In the genomic region with DNA sequence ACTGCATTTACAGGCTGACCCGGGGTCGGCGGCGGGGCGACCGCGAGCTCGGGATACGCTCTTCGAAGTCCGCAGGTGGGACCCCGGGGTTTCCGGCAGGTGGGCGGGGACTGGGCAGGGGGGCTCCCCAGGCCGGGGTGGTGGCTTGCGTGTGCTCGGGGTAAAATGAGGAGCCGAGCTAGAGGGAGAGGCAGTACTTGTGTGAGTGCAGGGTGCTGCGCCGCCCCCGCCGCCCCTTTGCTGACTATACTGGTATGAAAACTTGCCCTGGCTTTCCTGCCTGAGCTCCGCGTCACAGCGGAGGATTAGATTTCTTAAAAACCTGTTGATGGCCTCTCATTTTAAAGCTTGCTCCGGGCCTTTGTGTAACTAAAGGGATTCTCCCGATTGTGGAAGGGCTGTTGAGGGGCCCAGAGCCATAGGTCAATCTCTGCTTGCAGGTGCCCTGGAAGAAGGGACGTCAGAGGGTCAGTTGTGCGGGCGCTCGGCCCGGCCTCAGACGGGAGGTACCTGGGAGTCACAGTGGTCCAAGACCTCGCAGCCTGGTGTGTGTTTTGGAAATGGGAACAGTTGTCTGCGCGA, we compare ENCODE assay signal across 8 cellular contexts. TPM values are rescaled to one million over a fixed set of nuclear protein-coding genes. Genes with fewer than 3 reads are reported as not detected.
A peak's percentile ranks its signal among the peaks of the same experiment; 100 is the strongest.
DNase-seq lines count a peak whose midpoint lies in the region; ATAC-seq, FAIRE-seq and TF ChIP-seq lines count a peak whose summit lies in the region.

No MANE protein-coding gene starts in this region.

- H4K20me1 ChIP-seq in keratinocyte (ENCODE audit: control insufficient read depth, extremely low read depth, insufficient read depth, low read length), result no peaks in the 10 kb centered on the region

- TF ChIP-seq CTCF in GM13976 (IDR thresholded peaks at IDR 0.05; ENCODE audit: borderline replicate concordance, control extremely low read depth, extremely low read depth, insufficient read depth, missing control alignments) (no peak), keratinocyte (optimal IDR thresholded peaks at IDR 0.05 in 1 of 3, IDR thresholded peaks at IDR 0.05 in 1 of 3, conservative IDR thresholded peaks at IDR 0.05 in 1 of 3; ENCODE audit: extremely low read depth in 1 of 3, insufficient read depth in 2 of 3, low read length in 3 of 3) (no peak)

- peaks cover 13% of the 10 kb centered on the region for H3K4me1 ChIP-seq in keratinocyte (ENCODE audit: control insufficient read depth, extremely low read depth, insufficient read depth, low read length)

- H2AFZ ChIP-seq in keratinocyte (ENCODE audit: control insufficient read depth, low read length), result peak overlapping the region; percentile 32

- peaks cover 0 to 2% of the 10 kb centered on the region in 2 experiments for H3K36me3 ChIP-seq in keratinocyte (ENCODE audit: control insufficient read depth in 2 of 2, extremely low read depth in 1 of 2, insufficient read depth in 2 of 2, low read length in 2 of 2)

- H3K4me3 ChIP-seq in keratinocyte (ENCODE audit: control insufficient read depth in 2 of 3, extremely low read depth in 1 of 3, insufficient read depth in 2 of 3, low read depth in 1 of 3, low read length in 3 of 3), result peak overlapping the region; percentile 66 to 93 (median 91)

- H3K4me2 ChIP-seq in keratinocyte (ENCODE audit: control insufficient read depth, extremely low read depth, insufficient read depth, low read depth, low read length), result peak overlapping the region; percentile 83

- peaks cover 3% of the 10 kb centered on the region for H3K9me1 ChIP-seq in keratinocyte (ENCODE audit: control insufficient read depth, extremely low read depth, insufficient read depth, low read length)

- peak overlapping the region; percentile 81 for H3K27ac ChIP-seq in keratinocyte (ENCODE audit: control insufficient read depth, insufficient read depth, low read length)

- in situ Hi-C loops in GM13976 (cut with MboI; ENCODE audit: low sequenced_read_pairs, unreplicated experiment), result no loop called here

- peak; percentile 37 for ATAC-seq in HG02610 (IDR thresholded peaks at IDR 0.05; ENCODE audit: unreplicated experiment)

- FAIRE-seq in keratinocyte (lab: Jason Lieb, UNC), result no peak

- no peaks in the 10 kb centered on the region for H3K27me3 ChIP-seq in keratinocyte (ENCODE audit: control insufficient read depth, extremely low read depth, insufficient read depth, low read length)

- peak; percentile 84 for DNase-seq in GM13976 (ENCODE audit: low spot score)
- DNase-seq in NCI-H1105 (lab: John Stamatoyannopoulos, UW), result peak; percentile 55
- peak; percentile 36 to 54 (median 48) for DNase-seq in activated CD4-positive, CD25-positive, alpha-beta regulatory T cell (lab: John Stamatoyannopoulos, UW)
- peak; percentile 59 for DNase-seq in central memory CD4-positive, alpha-beta T cell
- DNase-seq in keratinocyte (ENCODE audit: low read depth, low spot score), result no peak
- DNase-seq in stimulated activated CD4-positive, alpha-beta T cell treated with anti-CD3 and anti-CD28 coated beads, Interleukin-12 subunit alpha, Interleukin-12 subunit beta, amount 100 ng/mL, for 48 hours (ENCODE audit: low read depth in 2 of 3, low spot score in 1 of 3), result peak; percentile 54 to 68 (median 61)
- no peak for DNase-seq in occipital lobe (lab: John Stamatoyannopoulos, UW)

- peak overlapping the region; percentile 77 for H3K9ac ChIP-seq in keratinocyte (ENCODE audit: control insufficient read depth, extremely low read depth, insufficient read depth, low read length)

- no peaks in the 10 kb centered on the region for H3K9me3 ChIP-seq in keratinocyte (ENCODE audit: control insufficient read depth, low read depth, low read length)

- dilution Hi-C loops in keratinocyte (cut with MboI; ENCODE audit: extremely low pct_ligation_motif_present, low sequenced_read_pairs), result no loop called here

- peaks cover 32% of the 10 kb centered on the region for H3K79me2 ChIP-seq in keratinocyte (ENCODE audit: control insufficient read depth, insufficient read depth, low read length)

RNA-seq across cellular contexts. Expression of gene ARMC10, which starts 0.5 kb away (rescaled TPM):
- polyA plus RNA-seq in keratinocyte, result 27.4 to 47.1 TPM (median 31.6 TPM) in 3 replicates
- 11.6 TPM for polyA plus RNA-seq in keratinocyte (2011; ENCODE audit: low read depth)
- 30.4 and 64.4 TPM in 2 replicates for polyA plus RNA-seq in keratinocyte (2011; cell fraction: cytosol; rRNA removed)
- 14.2 and 16.0 TPM in 2 replicates for polyA plus RNA-seq in keratinocyte (2011; cell fraction: nucleus; rRNA removed)
- polyA plus RNA-seq in keratinocyte (2012; ENCODE audit: low replicate concordance), result 28.3 and 34.8 TPM in 2 replicates
- 2.9 to 39.4 TPM (median 25.8 TPM) in 3 replicates for polyA minus RNA-seq in keratinocyte
- 45.5 TPM for polyA minus RNA-seq in keratinocyte (2011; cell fraction: cytosol; rRNA and poly(A)+ RNA removed)
- polyA minus RNA-seq in keratinocyte (2011; cell fraction: nucleus; rRNA and poly(A)+ RNA removed), result 7.1 and 15.8 TPM in 2 replicates
- 49.4 TPM for total RNA-seq in occipital lobe

RNA-seq across cellular contexts. Expression of gene FBXL13, which starts 0.8 kb away (rescaled TPM):
- 0.19 to 0.24 TPM (median 0.20 TPM) in 3 replicates for polyA plus RNA-seq in keratinocyte
- polyA plus RNA-seq in keratinocyte (2011; ENCODE audit: low read depth), result 0.57 TPM
- polyA plus RNA-seq in keratinocyte (2011; cell fraction: cytosol; rRNA removed), result 0.27 and 0.30 TPM in 2 replicates
- 0.23 and 0.29 TPM in 2 replicates for polyA plus RNA-seq in keratinocyte (2011; cell fraction: nucleus; rRNA removed)
- 0.20 and 0.23 TPM in 2 replicates for polyA plus RNA-seq in keratinocyte (2012; ENCODE audit: low replicate concordance)
- polyA minus RNA-seq in keratinocyte, result 0.33 to 0.45 TPM in 2 of 3 replicates, not detected in the other
- not detected for polyA minus RNA-seq in keratinocyte (2011; cell fraction: cytosol; rRNA and poly(A)+ RNA removed)
- polyA minus RNA-seq in keratinocyte (2011; cell fraction: nucleus; rRNA and poly(A)+ RNA removed), result 0.62 and 0.95 TPM in 2 replicates
- total RNA-seq in occipital lobe, result 5.0 TPM

Comparison
In these comparisons a context has a peak if more than half of its experiments do, and no peak if none do; other contexts are left out.
1. DNase-seq: peak in GM13976 (single experiment), NCI-H1105 (single experiment), activated CD4-positive, CD25-positive, alpha-beta regulatory T cell (4 of 4), central memory CD4-positive, alpha-beta T cell (single experiment) and stimulated activated CD4-positive, alpha-beta T cell treated with anti-CD3 and anti-CD28 coated beads, Interleukin-12 subunit alpha, Interleukin-12 subunit beta, amount 100 ng/mL, for 48 hours (3 of 3); none in keratinocyte (single experiment) and occipital lobe (single experiment).